In the genomic region with DNA sequence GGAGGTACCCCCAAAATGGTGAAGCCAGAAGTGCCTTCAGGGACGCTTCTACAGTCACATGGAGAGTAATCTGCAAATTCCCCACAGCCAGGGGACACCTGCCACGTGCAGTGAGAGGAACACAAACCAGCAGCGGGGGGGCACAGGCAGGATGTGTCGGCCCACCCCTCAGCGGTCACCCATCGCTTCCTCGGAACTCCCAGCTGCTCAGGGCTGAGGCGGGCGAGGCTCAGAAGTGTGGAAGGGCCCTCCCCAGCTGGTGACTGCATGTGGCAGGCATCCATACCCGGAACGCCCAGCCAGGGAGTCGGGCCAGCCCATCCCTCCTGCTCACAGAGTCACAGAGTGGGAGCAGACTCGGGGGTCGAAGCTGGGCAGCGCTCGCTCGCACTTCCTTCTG, we compare ENCODE assay signal across 12 cellular contexts.
DNase-seq lines count a peak whose midpoint lies in the region; ATAC-seq and TF ChIP-seq lines count a peak whose summit lies in the region.
"Had no signal": no experiment of that assay in that cellular context is flagged by ENCODE, and none has a peak within 500 bp of the region (broad histone marks: within the 10 kb centered on the region; RNA-seq: fewer than 3 reads in every experiment).

No MANE protein-coding gene starts in this region.

- no peaks in the 10 kb centered on the region for H3K36me3 Mint-ChIP-seq in activated B cell treated with CpG ODN at 0.5 μM for 24 hours (ENCODE audit: low read depth)

- ATAC-seq in activated B cell treated with CpG ODN at 0.5 μM for 24 hours (ENCODE audit: low read depth), result peak; percentile 41
- ATAC-seq in HG03565 (IDR thresholded peaks at IDR 0.05; ENCODE audit: unreplicated experiment), result no peak
- no peak for ATAC-seq in HG02571 (IDR thresholded peaks at IDR 0.05; ENCODE audit: unreplicated experiment)

- CTCF ChIA-PET in GM10248 (lab: Yijun Ruan, JAX) (interaction anchor here (1.1 to 3.0 kb wide), 4 partner anchors 16 to 152 kb away, joined by 3 to 10 read pairs (median 4); no protein-coding TSS in a partner anchor), activated B cell treated with CpG ODN at 0.5 μM for 24 hours (lab: Charles Lee) (interaction anchor here (1.0 kb wide), 1 partner anchor 112 kb away, joined by 3 read pairs; no protein-coding TSS in a partner anchor)

- intact Hi-C loops in activated B cell treated with CpG ODN at 0.5 μM for 24 hours (cut with micrococcal nuclease), result loop anchor here (5.0 to 10.0 kb wide), 4 partner anchors 42 to 446 kb away; a partner anchor contains a TSS
- intact Hi-C loops in testis (cut with DNase I; ENCODE audit: low total_unique reads), result no loop called here

- H3K4me3 ChIP-seq in right atrium auricular region (no peak overlapping the region), skeletal muscle satellite cell (ENCODE audit: low read length) (peak overlapping the region; percentile 48), testis (no peak overlapping the region)
- H3K4me3 ChIP-seq: pancreas had no signal

- no peak for TF ChIP-seq CTCF in GM10248 (IDR thresholded peaks at IDR 0.05; ENCODE audit: control extremely low read depth, extremely low read depth, low read depth, missing control alignments)
- no peak for TF ChIP-seq CTCF in activated B cell treated with CpG ODN at 0.5 μM for 24 hours (IDR thresholded peaks at IDR 0.05)
- no peak for TF ChIP-seq CTCF in right atrium auricular region (IDR thresholded peaks at IDR 0.05)
- TF ChIP-seq CTCF in testis (IDR thresholded peaks at IDR 0.05), result no peak

- H3K36me3 ChIP-seq in right atrium auricular region (no peaks in the 10 kb centered on the region), skeletal muscle satellite cell (ENCODE audit: insufficient read depth, low read length) (no peaks in the 10 kb centered on the region), testis (ENCODE audit: low read depth, missing control alignments) (no peaks in the 10 kb centered on the region)
- H3K36me3 ChIP-seq: pancreas had no signal

- peaks cover 51% of the 10 kb centered on the region for H3K4me1 Mint-ChIP-seq in activated B cell treated with CpG ODN at 0.5 μM for 24 hours
- H3K4me1 Mint-ChIP-seq: central memory CD8-positive, alpha-beta T cell had no signal

- no peak overlapping the region for H3K4me3 Mint-ChIP-seq in activated B cell treated with CpG ODN at 0.5 μM for 24 hours
- H3K4me3 Mint-ChIP-seq: central memory CD8-positive, alpha-beta T cell had no signal

- H3K4me2 ChIP-seq in skeletal muscle satellite cell (ENCODE audit: low read length), result peak overlapping the region; percentile 57

- peak overlapping the region; percentile 59 for H3K27ac Mint-ChIP-seq in activated B cell treated with CpG ODN at 0.5 μM for 24 hours

- H3K27me3 Mint-ChIP-seq in activated B cell treated with CpG ODN at 0.5 μM for 24 hours, result no peaks in the 10 kb centered on the region
- H3K27me3 Mint-ChIP-seq: central memory CD8-positive, alpha-beta T cell had no signal

- H3K4me1 ChIP-seq in right atrium auricular region, result peaks cover 0 to 64% of the 10 kb centered on the region in 2 donors
- H3K4me1 ChIP-seq in skeletal muscle satellite cell (ENCODE audit: control insufficient read depth, insufficient read depth, low read length), result peaks cover 27% of the 10 kb centered on the region
- peaks cover 22% of the 10 kb centered on the region for H3K4me1 ChIP-seq in testis
- H3K4me1 ChIP-seq: pancreas had no signal

- H3K27ac ChIP-seq in right atrium auricular region (peak overlapping the region in 1 of 2 donors; percentile 22), testis (no peak overlapping the region)
- H3K27ac ChIP-seq: pancreas had no signal

- H3K9me3 Mint-ChIP-seq in activated B cell treated with CpG ODN at 0.5 μM for 24 hours, result no peaks in the 10 kb centered on the region
- H3K9me3 Mint-ChIP-seq: central memory CD8-positive, alpha-beta T cell had no signal

- peak overlapping the region; percentile 32 for H3K9ac ChIP-seq in skeletal muscle satellite cell (ENCODE audit: low read depth, low read length)

- no peak for TF ChIP-seq POLR2A in testis (IDR thresholded peaks at IDR 0.05)

- H3K9me3 ChIP-seq in right atrium auricular region, result no peaks in the 10 kb centered on the region
- no peaks in the 10 kb centered on the region for H3K9me3 ChIP-seq in skeletal muscle satellite cell (replicated peaks; ENCODE audit: low read length)
- no peaks in the 10 kb centered on the region for H3K9me3 ChIP-seq in testis
- H3K9me3 ChIP-seq: Caco-2, pancreas had no signal

- POLR2A ChIA-PET in GM10248 (lab: Yijun Ruan, JAX), result no interaction called here
- POLR2A ChIA-PET in activated B cell treated with CpG ODN at 0.5 μM for 24 hours (lab: Charles Lee), result no interaction called here

- WGBS in testis, 2 donors, result 60 to 82% methylated on average over 3 to 17 of the region's 17 CpGs

- DNase-seq in GM10248 (ENCODE audit: extremely low spot score) (peak; percentile 39), activated B cell treated with CpG ODN at 0.5 μM for 24 hours (no peak), right atrium auricular region (ENCODE audit: low spot score) (peak; percentile 74), testis (no peak), activated gamma-delta T cell (lab: John Stamatoyannopoulos, UW) (no peak)
- DNase-seq: Caco-2, NCI-H2171 treated with DMSO at 0.1 percent for 48 hours, pancreas had no signal

- H3K27me3 ChIP-seq in right atrium auricular region (no peaks in the 10 kb centered on the region), skeletal muscle satellite cell (ENCODE audit: control insufficient read depth, insufficient read depth, low read length) (no peaks in the 10 kb centered on the region), testis (no peaks in the 10 kb centered on the region)
- H3K27me3 ChIP-seq: pancreas had no signal

Comparison
In these comparisons a context has a peak if more than half of its experiments do, and no peak if none do; other contexts are left out.
1. DNase-seq: peak in GM10248 (single experiment) and right atrium auricular region (single experiment); none in activated B cell treated with CpG ODN at 0.5 μM for 24 hours (single experiment), testis (single experiment) and activated gamma-delta T cell (single experiment).